In the genomic region with DNA sequence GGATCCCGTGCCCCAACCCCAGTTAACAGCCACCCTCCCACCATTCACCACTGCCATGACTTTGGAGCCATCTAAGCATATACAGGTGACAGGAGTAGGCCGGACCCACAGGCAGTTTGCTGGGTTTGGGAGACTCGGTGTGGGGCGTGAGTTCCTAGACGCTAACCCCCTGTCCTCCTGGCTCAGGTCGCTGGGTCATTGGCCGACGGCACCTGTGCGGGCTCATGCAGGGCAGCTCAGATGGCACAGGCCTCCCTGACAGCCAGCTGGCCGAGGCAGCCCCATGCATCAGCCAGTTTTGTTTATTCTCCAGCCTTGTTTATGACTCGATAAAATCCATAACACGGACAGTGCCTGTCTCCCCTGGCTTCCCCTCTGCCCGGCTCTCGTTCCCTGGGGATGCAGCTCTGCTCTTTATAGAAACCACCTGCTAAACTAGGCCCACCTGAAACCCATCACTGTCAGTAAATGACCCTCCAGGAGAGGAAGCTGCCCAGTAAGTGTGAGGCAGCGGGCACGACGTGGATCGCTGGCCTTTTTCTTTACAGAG, we compare ENCODE assay signal across 17 cellular contexts. TPM values are rescaled to one million over a fixed set of nuclear protein-coding genes. Genes with fewer than 3 reads are reported as not detected.
DNase-seq lines count a peak whose midpoint lies in the region; ATAC-seq, FAIRE-seq and TF ChIP-seq lines count a peak whose summit lies in the region.
"Had no signal": no experiment of that assay in that cellular context is flagged by ENCODE, and none has a peak within 500 bp of the region (broad histone marks: within the 10 kb centered on the region; RNA-seq: fewer than 3 reads in every experiment).

No MANE protein-coding gene starts in this region.

- H3K9me3 Mint-ChIP-seq in activated CD8-positive, alpha-beta T cell treated with anti-CD3 and anti-CD28 coated beads, Interleukin-2, amount 10 ng/mL, durations not matched to agents 7 days and 5 days (ENCODE audit: insufficient read depth) = no peaks in the 10 kb centered on the region
- H3K9me3 Mint-ChIP-seq in activated CD8-positive, alpha-beta T cell treated with anti-CD3 and anti-CD28 coated beads for 36 hours = no peaks in the 10 kb centered on the region
- H3K9me3 Mint-ChIP-seq in IgD-negative memory B cell = peaks cover 0 to 2% (median 0%) of the 10 kb centered on the region in 3 donors

- POLR2A ChIA-PET in activated CD8-positive, alpha-beta T cell treated with anti-CD3 and anti-CD28 coated beads, Interleukin-2, amount 10 ng/mL, durations not matched to agents 7 days and 5 days (lab: Charles Lee) = no interaction called here
- POLR2A ChIA-PET in activated CD8-positive, alpha-beta T cell treated with anti-CD3 and anti-CD28 coated beads for 36 hours (lab: Charles Lee) = no interaction called here

- no peaks in the 10 kb centered on the region for H3K9me3 ChIP-seq in osteoblast (ENCODE audit: low read depth, low read length)
- H3K9me3 ChIP-seq: HAP-1 had no signal

- FAIRE-seq in HTR-8/SVneo (lab: Jason Lieb, UNC) = no peak

- H3K27me3 ChIP-seq in osteoblast (ENCODE audit: insufficient read depth, low read length) = no peaks in the 10 kb centered on the region

- no peaks in the 10 kb centered on the region for H3K36me3 ChIP-seq in osteoblast (ENCODE audit: insufficient read depth, low read length)
- H3K36me3 ChIP-seq: HAP-1 had no signal

- no peaks in the 10 kb centered on the region for H3K27me3 Mint-ChIP-seq in activated CD8-positive, alpha-beta T cell treated with anti-CD3 and anti-CD28 coated beads, Interleukin-2, amount 10 ng/mL, durations not matched to agents 7 days and 5 days (ENCODE audit: low read depth)
- H3K27me3 Mint-ChIP-seq in activated CD8-positive, alpha-beta T cell treated with anti-CD3 and anti-CD28 coated beads for 36 hours = no peaks in the 10 kb centered on the region
- H3K27me3 Mint-ChIP-seq in IgD-negative memory B cell = no peaks in the 10 kb centered on the region

- H3K4me3 ChIP-seq in osteoblast (ENCODE audit: insufficient read depth, low read length) = no peak overlapping the region
- H3K4me3 ChIP-seq: HAP-1 had no signal

- peaks cover 31% of the 10 kb centered on the region for H3K4me1 Mint-ChIP-seq in activated CD8-positive, alpha-beta T cell treated with anti-CD3 and anti-CD28 coated beads, Interleukin-2, amount 10 ng/mL, durations not matched to agents 7 days and 5 days (ENCODE audit: low read depth)
- H3K4me1 Mint-ChIP-seq in activated CD8-positive, alpha-beta T cell treated with anti-CD3 and anti-CD28 coated beads for 36 hours (ENCODE audit: low read depth) = peaks cover 22% of the 10 kb centered on the region
- H3K4me1 Mint-ChIP-seq in IgD-negative memory B cell = peaks cover 7 to 30% (median 19%) of the 10 kb centered on the region in 3 donors
- H3K4me1 Mint-ChIP-seq: CD14-positive monocyte had no signal

- TF ChIP-seq CTCF in activated CD8-positive, alpha-beta T cell treated with anti-CD3 and anti-CD28 coated beads for 36 hours (IDR thresholded peaks at IDR 0.05) = no peak
- no peak for TF ChIP-seq CTCF in osteoblast (IDR thresholded peaks at IDR 0.05; ENCODE audit: extremely low read depth, low read depth, low read length)

- CTCF ChIA-PET in activated CD8-positive, alpha-beta T cell treated with anti-CD3 and anti-CD28 coated beads, Interleukin-2, amount 10 ng/mL, durations not matched to agents 7 days and 5 days (lab: Charles Lee) = no interaction called here
- CTCF ChIA-PET in activated CD8-positive, alpha-beta T cell treated with anti-CD3 and anti-CD28 coated beads for 36 hours (lab: Charles Lee) = no interaction called here

- H3K27ac Mint-ChIP-seq in activated CD8-positive, alpha-beta T cell treated with anti-CD3 and anti-CD28 coated beads, Interleukin-2, amount 10 ng/mL, durations not matched to agents 7 days and 5 days = peak overlapping the region; percentile 28
- no peak overlapping the region for H3K27ac Mint-ChIP-seq in activated CD8-positive, alpha-beta T cell treated with anti-CD3 and anti-CD28 coated beads for 36 hours
- peak overlapping the region in 2 of 3 donors; percentile 45 to 63 for H3K27ac Mint-ChIP-seq in IgD-negative memory B cell
- H3K27ac Mint-ChIP-seq: CD14-positive monocyte had no signal

- no peak for DNase-seq in activated CD8-positive, alpha-beta T cell treated with anti-CD3 and anti-CD28 coated beads, Interleukin-2, amount 10 ng/mL, durations not matched to agents 7 days and 5 days
- DNase-seq in activated CD8-positive, alpha-beta T cell treated with anti-CD3 and anti-CD28 coated beads for 36 hours = no peak
- DNase-seq in left kidney (ENCODE audit: low read depth, low spot score) (peak; percentile 86), osteoblast (ENCODE audit: insufficient read length, low spot score, missing footprints) (peak; percentile 84), HTR-8/SVneo (ENCODE audit: insufficient read length, low spot score) (no peak)
- no peak for DNase-seq in stimulated activated CD4-positive, alpha-beta T cell treated with anti-CD3 and anti-CD28 coated beads, Interleukin-2, amount 100 ng/mL, for 24 hours
- DNase-seq in activated CD4-positive, alpha-beta T cell treated with anti-CD3 and anti-CD28 coated beads, Interleukin-2, amount 50 U/mL, for 1 hour = no peak
- DNase-seq: Calu3, DMS79, Kasumi-1, NCI-H187 treated with DMSO at 0.1 percent for 48 hours, NCI-H345, NCI-H526, SHP77 treated with DMSO at 0.1 percent for 48 hours had no signal

- H3K79me2 ChIP-seq in osteoblast (ENCODE audit: insufficient read depth, low read length) = no peaks in the 10 kb centered on the region

- intact Hi-C loops in activated CD8-positive, alpha-beta T cell treated with anti-CD3 and anti-CD28 coated beads for 36 hours (cut with micrococcal nuclease) = no loop called here

- H3K4me1 ChIP-seq in osteoblast (ENCODE audit: insufficient read depth, low read length) = no peaks in the 10 kb centered on the region
- H3K4me1 ChIP-seq: HAP-1 had no signal

- H3K36me3 Mint-ChIP-seq in activated CD8-positive, alpha-beta T cell treated with anti-CD3 and anti-CD28 coated beads, Interleukin-2, amount 10 ng/mL, durations not matched to agents 7 days and 5 days (ENCODE audit: low read depth) = no peaks in the 10 kb centered on the region
- no peaks in the 10 kb centered on the region for H3K36me3 Mint-ChIP-seq in activated CD8-positive, alpha-beta T cell treated with anti-CD3 and anti-CD28 coated beads for 36 hours (ENCODE audit: low read depth)
- peaks cover 2% of the 10 kb centered on the region for H3K36me3 Mint-ChIP-seq in IgD-negative memory B cell
- H3K36me3 Mint-ChIP-seq: CD14-positive monocyte had no signal

- no peak overlapping the region for H2AFZ ChIP-seq in osteoblast (ENCODE audit: low read length)

- H3K4me2 ChIP-seq in osteoblast (ENCODE audit: insufficient read depth, low read length) = no peak overlapping the region

- no peak overlapping the region for H3K4me3 Mint-ChIP-seq in activated CD8-positive, alpha-beta T cell treated with anti-CD3 and anti-CD28 coated beads, Interleukin-2, amount 10 ng/mL, durations not matched to agents 7 days and 5 days
- no peak overlapping the region for H3K4me3 Mint-ChIP-seq in activated CD8-positive, alpha-beta T cell treated with anti-CD3 and anti-CD28 coated beads for 36 hours
- H3K4me3 Mint-ChIP-seq in IgD-negative memory B cell = no peak overlapping the region
- H3K4me3 Mint-ChIP-seq: CD14-positive monocyte had no signal

- H3K27ac ChIP-seq in osteoblast (ENCODE audit: low read depth, low read length) = no peak overlapping the region

- ATAC-seq in activated CD8-positive, alpha-beta T cell treated with anti-CD3 and anti-CD28 coated beads, Interleukin-2, amount 10 ng/mL, durations not matched to agents 7 days and 5 days = no peak
- no peak for ATAC-seq in activated CD8-positive, alpha-beta T cell treated with anti-CD3 and anti-CD28 coated beads for 36 hours

- H4K20me1 ChIP-seq in osteoblast (ENCODE audit: insufficient read depth, low read length) = no peaks in the 10 kb centered on the region

RNA-seq across cellular contexts. Expression of a gene that starts 46.0 kb away (rescaled TPM):
- total RNA-seq in activated CD8-positive, alpha-beta T cell treated with anti-CD3 and anti-CD28 coated beads, Interleukin-2, amount 10 ng/mL, durations not matched to agents 7 days and 5 days = 10 to 100 TPM; 18.4 to 20.0 TPM
- 1 to 10 TPM; 3.2 to 3.3 TPM for total RNA-seq in activated CD8-positive, alpha-beta T cell treated with anti-CD3 and anti-CD28 coated beads for 36 hours
- polyA plus RNA-seq in IgD-negative memory B cell = 3.3 TPM
- total RNA-seq in osteoblast = under 0.01 TPM in 2 replicates
- total RNA-seq: Calu3 had no signal
- polyA plus RNA-seq: CD14-positive monocyte had no signal

Comparison
In these comparisons a context has a peak if more than half of its experiments do, and no peak if none do; other contexts are left out.
1. RNA of a gene that starts 46.0 kb away (total RNA-seq): 18.4 to 20.0 TPM in activated CD8-positive, alpha-beta T cell treated with anti-CD3 and anti-CD28 coated beads, Interleukin-2, amount 10 ng/mL, durations not matched to agents 7 days and 5 days; 3.2 to 3.3 TPM in activated CD8-positive, alpha-beta T cell treated with anti-CD3 and anti-CD28 coated beads for 36 hours and under 0.01 TPM in osteoblast; every median in the first group is over 4 times any median in the second.
2. DNase-seq: peak in left kidney (single experiment) and osteoblast (single experiment); none in activated CD8-positive, alpha-beta T cell treated with anti-CD3 and anti-CD28 coated beads, Interleukin-2, amount 10 ng/mL, durations not matched to agents 7 days and 5 days (single experiment), activated CD8-positive, alpha-beta T cell treated with anti-CD3 and anti-CD28 coated beads for 36 hours (single experiment), HTR-8/SVneo (single experiment), stimulated activated CD4-positive, alpha-beta T cell treated with anti-CD3 and anti-CD28 coated beads, Interleukin-2, amount 100 ng/mL, for 24 hours (0 of 2) and activated CD4-positive, alpha-beta T cell treated with anti-CD3 and anti-CD28 coated beads, Interleukin-2, amount 50 U/mL, for 1 hour (single experiment).